Comparison of ENCODE assay signal across 2 cellular contexts in the genomic region with DNA sequence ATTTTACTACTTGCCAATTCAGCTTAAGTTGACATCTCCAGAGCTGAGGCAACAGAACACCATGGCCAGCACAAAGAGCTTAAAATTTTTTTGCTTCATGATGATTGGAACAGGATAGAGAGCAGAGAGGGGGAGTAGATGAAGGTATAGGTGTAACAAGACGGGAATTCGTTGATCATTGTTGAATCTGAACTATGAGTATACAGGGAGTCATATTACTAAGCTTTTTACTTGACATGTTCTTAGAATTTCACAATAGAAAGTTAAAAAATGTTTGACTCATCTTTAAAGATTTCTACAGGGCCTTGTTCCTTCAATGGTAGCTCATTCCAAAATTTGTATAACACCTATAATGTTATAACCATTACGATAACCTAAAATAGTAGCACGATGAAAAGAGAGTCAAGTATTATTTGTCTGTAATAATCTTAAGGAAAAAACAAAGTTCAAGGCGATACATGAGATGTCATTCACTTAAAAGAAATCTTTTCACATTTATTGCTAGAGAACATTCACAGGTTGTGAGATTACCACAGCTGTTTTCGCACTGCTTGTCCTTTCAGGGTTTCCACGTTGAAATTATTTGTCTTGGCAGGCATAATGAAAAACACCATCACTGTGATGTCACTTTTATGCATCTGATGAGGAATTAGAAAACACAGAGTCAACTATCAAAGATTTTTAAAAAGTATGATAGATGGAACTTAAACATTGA.
TF ChIP-seq lines count a peak whose summit lies in the region.

No MANE protein-coding gene starts in this region.

TF ChIP-seq in liver, 16 proteins besides CTCF, POLR2A, EP300 and RAD21:
- TF ChIP-seq HNF4A (conservative IDR thresholded peaks at IDR 0.05) (peak; percentile 52 to 58), FOXA2 (IDR thresholded peaks at IDR 0.05) (peak; percentile 33), JUND (IDR thresholded peaks at IDR 0.05) (no peak), TAF1 (conservative IDR thresholded peaks at IDR 0.05) (no peak), FOXA1 (IDR thresholded peaks at IDR 0.05) (no peak), EGR1 (IDR thresholded peaks at IDR 0.05; ENCODE audit: low read depth in 2 of 2) (no peak), RXRA (IDR thresholded peaks at IDR 0.05) (peak; percentile 18 to 59), SP1 (IDR thresholded peaks at IDR 0.05) (peak; percentile 40), NR2F2 (IDR thresholded peaks at IDR 0.05) (no peak), GABPA (IDR thresholded peaks at IDR 0.05 in 1 of 2, conservative IDR thresholded peaks at IDR 0.05 in 1 of 2) (no peak), HNF4G (IDR thresholded peaks at IDR 0.05) (no peak), YY1 (IDR thresholded peaks at IDR 0.05) (peak; percentile 74)
- TF ChIP-seq, protein P1, sequence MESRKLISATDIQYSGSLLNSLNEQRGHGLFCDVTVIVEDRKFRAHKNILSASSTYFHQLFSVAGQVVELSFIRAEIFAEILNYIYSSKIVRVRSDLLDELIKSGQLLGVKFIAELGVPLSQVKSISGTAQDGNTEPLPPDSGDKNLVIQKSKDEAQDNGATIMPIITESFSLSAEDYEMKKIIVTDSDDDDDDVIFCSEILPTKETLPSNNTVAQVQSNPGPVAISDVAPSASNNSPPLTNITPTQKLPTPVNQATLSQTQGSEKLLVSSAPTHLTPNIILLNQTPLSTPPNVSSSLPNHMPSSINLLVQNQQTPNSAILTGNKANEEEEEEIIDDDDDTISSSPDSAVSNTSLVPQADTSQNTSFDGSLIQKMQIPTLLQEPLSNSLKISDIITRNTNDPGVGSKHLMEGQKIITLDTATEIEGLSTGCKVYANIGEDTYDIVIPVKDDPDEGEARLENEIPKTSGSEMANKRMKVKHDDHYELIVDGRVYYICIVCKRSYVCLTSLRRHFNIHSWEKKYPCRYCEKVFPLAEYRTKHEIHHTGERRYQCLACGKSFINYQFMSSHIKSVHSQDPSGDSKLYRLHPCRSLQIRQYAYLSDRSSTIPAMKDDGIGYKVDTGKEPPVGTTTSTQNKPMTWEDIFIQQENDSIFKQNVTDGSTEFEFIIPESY (IDR thresholded peaks at IDR 0.05): peak; percentile 29
- TF ChIP-seq, protein P2, sequence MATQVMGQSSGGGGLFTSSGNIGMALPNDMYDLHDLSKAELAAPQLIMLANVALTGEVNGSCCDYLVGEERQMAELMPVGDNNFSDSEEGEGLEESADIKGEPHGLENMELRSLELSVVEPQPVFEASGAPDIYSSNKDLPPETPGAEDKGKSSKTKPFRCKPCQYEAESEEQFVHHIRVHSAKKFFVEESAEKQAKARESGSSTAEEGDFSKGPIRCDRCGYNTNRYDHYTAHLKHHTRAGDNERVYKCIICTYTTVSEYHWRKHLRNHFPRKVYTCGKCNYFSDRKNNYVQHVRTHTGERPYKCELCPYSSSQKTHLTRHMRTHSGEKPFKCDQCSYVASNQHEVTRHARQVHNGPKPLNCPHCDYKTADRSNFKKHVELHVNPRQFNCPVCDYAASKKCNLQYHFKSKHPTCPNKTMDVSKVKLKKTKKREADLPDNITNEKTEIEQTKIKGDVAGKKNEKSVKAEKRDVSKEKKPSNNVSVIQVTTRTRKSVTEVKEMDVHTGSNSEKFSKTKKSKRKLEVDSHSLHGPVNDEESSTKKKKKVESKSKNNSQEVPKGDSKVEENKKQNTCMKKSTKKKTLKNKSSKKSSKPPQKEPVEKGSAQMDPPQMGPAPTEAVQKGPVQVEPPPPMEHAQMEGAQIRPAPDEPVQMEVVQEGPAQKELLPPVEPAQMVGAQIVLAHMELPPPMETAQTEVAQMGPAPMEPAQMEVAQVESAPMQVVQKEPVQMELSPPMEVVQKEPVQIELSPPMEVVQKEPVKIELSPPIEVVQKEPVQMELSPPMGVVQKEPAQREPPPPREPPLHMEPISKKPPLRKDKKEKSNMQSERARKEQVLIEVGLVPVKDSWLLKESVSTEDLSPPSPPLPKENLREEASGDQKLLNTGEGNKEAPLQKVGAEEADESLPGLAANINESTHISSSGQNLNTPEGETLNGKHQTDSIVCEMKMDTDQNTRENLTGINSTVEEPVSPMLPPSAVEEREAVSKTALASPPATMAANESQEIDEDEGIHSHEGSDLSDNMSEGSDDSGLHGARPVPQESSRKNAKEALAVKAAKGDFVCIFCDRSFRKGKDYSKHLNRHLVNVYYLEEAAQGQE (IDR thresholded peaks at IDR 0.05): no peak
- TF ChIP-seq, protein P3, sequence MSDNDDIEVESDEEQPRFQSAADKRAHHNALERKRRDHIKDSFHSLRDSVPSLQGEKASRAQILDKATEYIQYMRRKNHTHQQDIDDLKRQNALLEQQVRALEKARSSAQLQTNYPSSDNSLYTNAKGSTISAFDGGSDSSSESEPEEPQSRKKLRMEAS (IDR thresholded peaks at IDR 0.05): peak; percentile 54
- TF ChIP-seq, protein P4, sequence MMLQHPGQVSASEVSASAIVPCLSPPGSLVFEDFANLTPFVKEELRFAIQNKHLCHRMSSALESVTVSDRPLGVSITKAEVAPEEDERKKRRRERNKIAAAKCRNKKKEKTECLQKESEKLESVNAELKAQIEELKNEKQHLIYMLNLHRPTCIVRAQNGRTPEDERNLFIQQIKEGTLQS (IDR thresholded peaks at IDR 0.05): peak; percentile 20

TF ChIP-seq in HepG2, 621 proteins besides CTCF, POLR2A, EP300 and RAD21:
- TF ChIP-seq PTBP1 (IDR thresholded peaks at IDR 0.05; ENCODE audit: low read depth, low read length, poor library complexity, severe bottlenecking) (no peak), MAFF (IDR thresholded peaks at IDR 0.05; ENCODE audit: low read depth, low read length) (no peak), GATA4 (IDR thresholded peaks at IDR 0.05; ENCODE audit: borderline replicate concordance, low read depth) (no peak), ZNF44 (CRISPR knock-in tag; IDR thresholded peaks at IDR 0.05) (no peak)
